Comparison of ENCODE assay signal across 2 cellular contexts in genomic region chr7:40608321-40609075, GRCh38.
TF ChIP-seq lines count a peak whose summit lies in the region.

No MANE protein-coding gene starts in this region.

TF ChIP-seq in liver, 16 proteins besides CTCF, POLR2A, EP300 and RAD21 (continued from another document):
- TF ChIP-seq REST (IDR thresholded peaks at IDR 0.05), result no peak
TF ChIP-seq in liver: peak in this region for 1.

TF ChIP-seq in HepG2, 621 proteins besides CTCF, POLR2A, EP300 and RAD21 (continued from another document):
- TF ChIP-seq ZNF350 (CRISPR knock-in tag; IDR thresholded peaks at IDR 0.05; ENCODE audit: borderline replicate concordance, low read depth) (no peak), IKZF4 (CRISPR knock-in tag; IDR thresholded peaks at IDR 0.05; ENCODE audit: borderline replicate concordance, low read depth, not compliant biosample characterization) (no peak), AHDC1 (CRISPR knock-in tag; IDR thresholded peaks at IDR 0.05; ENCODE audit: borderline replicate concordance) (no peak)
- TF ChIP-seq, protein P1, sequence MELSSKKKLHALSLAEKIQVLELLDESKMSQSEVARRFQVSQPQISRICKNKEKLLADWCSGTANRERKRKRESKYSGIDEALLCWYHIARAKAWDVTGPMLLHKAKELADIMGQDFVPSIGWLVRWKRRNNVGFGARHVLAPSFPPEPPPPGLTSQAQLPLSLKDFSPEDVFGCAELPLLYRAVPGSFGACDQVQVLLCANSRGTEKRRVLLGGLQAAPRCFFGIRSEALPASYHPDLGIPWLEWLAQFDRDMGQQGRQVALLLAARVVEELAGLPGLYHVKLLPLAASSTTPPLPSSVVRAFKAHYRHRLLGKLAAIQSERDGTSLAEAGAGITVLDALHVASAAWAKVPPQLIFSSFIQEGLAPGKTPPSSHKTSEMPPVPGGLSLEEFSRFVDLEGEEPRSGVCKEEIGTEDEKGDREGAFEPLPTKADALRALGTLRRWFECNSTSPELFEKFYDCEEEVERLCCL (CRISPR knock-in tag; IDR thresholded peaks at IDR 0.05; ENCODE audit: borderline replicate concordance), result no peak
- TF ChIP-seq, protein P2, sequence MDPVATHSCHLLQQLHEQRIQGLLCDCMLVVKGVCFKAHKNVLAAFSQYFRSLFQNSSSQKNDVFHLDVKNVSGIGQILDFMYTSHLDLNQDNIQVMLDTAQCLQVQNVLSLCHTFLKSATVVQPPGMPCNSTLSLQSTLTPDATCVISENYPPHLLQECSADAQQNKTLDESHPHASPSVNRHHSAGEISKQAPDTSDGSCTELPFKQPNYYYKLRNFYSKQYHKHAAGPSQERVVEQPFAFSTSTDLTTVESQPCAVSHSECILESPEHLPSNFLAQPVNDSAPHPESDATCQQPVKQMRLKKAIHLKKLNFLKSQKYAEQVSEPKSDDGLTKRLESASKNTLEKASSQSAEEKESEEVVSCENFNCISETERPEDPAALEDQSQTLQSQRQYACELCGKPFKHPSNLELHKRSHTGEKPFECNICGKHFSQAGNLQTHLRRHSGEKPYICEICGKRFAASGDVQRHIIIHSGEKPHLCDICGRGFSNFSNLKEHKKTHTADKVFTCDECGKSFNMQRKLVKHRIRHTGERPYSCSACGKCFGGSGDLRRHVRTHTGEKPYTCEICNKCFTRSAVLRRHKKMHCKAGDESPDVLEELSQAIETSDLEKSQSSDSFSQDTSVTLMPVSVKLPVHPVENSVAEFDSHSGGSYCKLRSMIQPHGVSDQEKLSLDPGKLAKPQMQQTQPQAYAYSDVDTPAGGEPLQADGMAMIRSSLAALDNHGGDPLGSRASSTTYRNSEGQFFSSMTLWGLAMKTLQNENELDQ (CRISPR knock-in tag; IDR thresholded peaks at IDR 0.05; ENCODE audit: borderline replicate concordance), result no peak
